8 cellular contexts compared by ENCODE assay signal in genomic region chr19:12806242-12807131, GRCh38. TPM values are rescaled to one million over a fixed set of nuclear protein-coding genes. Genes with fewer than 3 reads are reported as not detected.
A peak's percentile ranks its signal among the peaks of the same experiment; 100 is the strongest.
DNase-seq lines count a peak whose midpoint lies in the region; ATAC-seq and TF ChIP-seq lines count a peak whose summit lies in the region.

TSS of gene RNASEH2A (plus strand) at chr19:12806584. CDS start at chr19:12806674, 90 bp downstream.

- ATAC-seq in GM21367 (IDR thresholded peaks at IDR 0.05; ENCODE audit: unreplicated experiment) (peak; percentile 47), IMR-90 (ENCODE audit: low read depth) (peak; percentile 95), PC-3 (peak; percentile 88), esophagus mucosa (peak; percentile 78)
- ATAC-seq in activated T-cell treated with anti-CD3 and anti-CD28 coated beads, Interleukin-2, amount 50 U/mL, for 4 hours = peak; percentile 95

- no peaks in the 10 kb centered on the region for H4K20me1 ChIP-seq in IMR-90 (ENCODE audit: insufficient read depth, low read length)
- H4K20me1 ChIP-seq in PC-3 (ENCODE audit: low read length) = no peaks in the 10 kb centered on the region

- H3K79me2 ChIP-seq in PC-3 (ENCODE audit: low read length) = peaks cover 17% of the 10 kb centered on the region

- peaks cover 6% of the 10 kb centered on the region for H3K36me3 Mint-ChIP-seq in activated T-cell treated with anti-CD3 and anti-CD28 coated beads, Interleukin-2, amount 50 U/mL, for 4 hours (ENCODE audit: insufficient read depth)

- peak within 1 kb of the TSS; percentile 74 for H2AK5ac ChIP-seq in IMR-90 (ENCODE audit: low read depth, low read length)

- BruUV-seq in IMR-90 (replicated peaks; lab: Mats Ljungman, UMichigan) = no TSS peak
- BruUV-seq in PC-3 (replicated peaks; lab: Mats Ljungman, UMichigan) = TSS peak; percentile 70

- TF ChIP-seq POLR2A in IMR-90 (IDR thresholded peaks at IDR 0.05; ENCODE audit: low read depth, low read length) = no peak

- TF ChIP-seq RAD21 in IMR-90 (IDR thresholded peaks at IDR 0.05; ENCODE audit: low read length) = no peak

- H3K27me3 ChIP-seq in IMR-90 (ENCODE audit: control insufficient read depth, insufficient read depth, low read length) (no peaks in the 10 kb centered on the region), PC-3 (ENCODE audit: low read length) (no peaks in the 10 kb centered on the region), muscle layer of colon (ENCODE audit: control insufficient read depth in 1 of 2, insufficient read depth in 2 of 2, low read length in 2 of 2) (no peaks in the 10 kb centered on the region)

- H3K56ac ChIP-seq in IMR-90 (ENCODE audit: extremely low read depth, insufficient read depth, low read length) = no peak within 1 kb of the TSS

- H2AFZ ChIP-seq in IMR-90 (replicated peaks; ENCODE audit: low read length, poor library complexity) = peak within 1 kb of the TSS; percentile 99
- peak within 1 kb of the TSS; percentile 92 for H2AFZ ChIP-seq in PC-3 (ENCODE audit: low read length)

- peaks cover 4% of the 10 kb centered on the region for H3K36me3 ChIP-seq in IMR-90 (ENCODE audit: control insufficient read depth, insufficient read depth, low read length)
- H3K36me3 ChIP-seq in PC-3 (ENCODE audit: low read depth, low read length) = peaks cover 2% of the 10 kb centered on the region; the same call in 1 of the 2 replicates
- H3K36me3 ChIP-seq in muscle layer of colon (ENCODE audit: insufficient read depth, low read length) = peaks cover 5% of the 10 kb centered on the region

- H3K9me3 ChIP-seq in IMR-90 (ENCODE audit: control insufficient read depth, insufficient read depth, low read length) (no peaks in the 10 kb centered on the region), PC-3 (ENCODE audit: low read length) (no peaks in the 10 kb centered on the region), muscle layer of colon (ENCODE audit: low read length) (no peaks in the 10 kb centered on the region)

- 0 out of 2 replicates have a peak within 1 kb of the TSS, but pooled peaks have one; percentile 20 for H2BK20ac ChIP-seq in IMR-90 (ENCODE audit: low read depth, low read length)

- H3K4me1 Mint-ChIP-seq in activated T-cell treated with anti-CD3 and anti-CD28 coated beads, Interleukin-2, amount 50 U/mL, for 4 hours (ENCODE audit: low read depth) = peaks cover 19% of the 10 kb centered on the region

- peak; percentile 94 for DNase-seq in COLO668 (lab: John Stamatoyannopoulos, UW; ENCODE audit: unreplicated experiment)
- peak; percentile 86 for DNase-seq in IMR-90
- DNase-seq in PC-3 = peak; percentile 97
- peak; percentile 81 for DNase-seq in activated T-cell treated with anti-CD3 and anti-CD28 coated beads, Interleukin-2, amount 50 U/mL, for 4 hours
- DNase-seq in stimulated activated CD8-positive, alpha-beta memory T cell treated with anti-CD3 and anti-CD28 coated beads, Interleukin-7, amount 100 ng/mL, for 4 hours (ENCODE audit: low read depth in 2 of 2) = peak; percentile 64 to 83

- peaks cover 8 to 12% of the 10 kb centered on the region in 2 experiments; a peak in 3 of 4 replicates for H3K79me1 ChIP-seq in IMR-90 (ENCODE audit: low read depth in 1 of 2, low read length in 2 of 2)

- intact Hi-C loops in IMR-90 (cut with micrococcal nuclease) (no loop called here), PC-3 (cut with micrococcal nuclease) (no loop called here)

- 2% methylated on average over 39 of the region's 68 CpGs; no CpG with 5 or more reads in 1 of the 2 experiments for WGBS in IMR-90 (ENCODE audit: extremely low coverage in 2 of 2, insufficient read length in 1 of 2), 2 experiments

- H3K4me2 ChIP-seq in IMR-90 (ENCODE audit: low read depth, low read length) = peak within 1 kb of the TSS; percentile 89
- peak within 1 kb of the TSS; percentile 88 for H3K4me2 ChIP-seq in PC-3 (ENCODE audit: low read length)

- H3K9ac ChIP-seq in IMR-90 (ENCODE audit: low read depth, low read length) = peak within 1 kb of the TSS; percentile 66
- H3K9ac ChIP-seq in PC-3 (ENCODE audit: low read length) = peak within 1 kb of the TSS; percentile 87
- H3K9ac ChIP-seq in muscle layer of colon (ENCODE audit: low read length) = peak within 1 kb of the TSS; percentile 42

- peaks cover 9% of the 10 kb centered on the region for H3K9me1 ChIP-seq in IMR-90 (ENCODE audit: insufficient read depth, low read length)

- H3K4ac ChIP-seq in IMR-90 (ENCODE audit: low read depth, low read length) = peak within 1 kb of the TSS; percentile 76

- no peak within 1 kb of the TSS for H2BK5ac ChIP-seq in IMR-90 (ENCODE audit: low read depth, low read length, poor library complexity, severe bottlenecking)

- peak within 1 kb of the TSS; percentile 73; the same call in 1 of the 2 replicates for H3K23ac ChIP-seq in IMR-90 (ENCODE audit: low read depth, low read length)

- H3K18ac ChIP-seq in IMR-90 (ENCODE audit: low read depth, low read length) = no peak within 1 kb of the TSS

- dilution Hi-C loops in IMR-90 (cut with HindIII; ENCODE audit: low sequenced_read_pairs, unreplicated experiment) = no loop called here

- H3K4me1 ChIP-seq in IMR-90 (ENCODE audit: control insufficient read depth, insufficient read depth, low read length) (peaks cover 5% of the 10 kb centered on the region; the same call in 1 of the 2 replicates), PC-3 (ENCODE audit: insufficient read depth, low read length) (peaks cover 17% of the 10 kb centered on the region), muscle layer of colon (ENCODE audit: insufficient read depth, low read length) (peaks cover 18% of the 10 kb centered on the region)

- TF ChIP-seq CTCF in IMR-90 (conservative IDR thresholded peaks at IDR 0.05; ENCODE audit: low read depth, low read length) (no peak), PC-3 (conservative IDR thresholded peaks at IDR 0.05; ENCODE audit: low read depth, low read length) (no peak)

- in situ Hi-C loops in IMR-90 (cut with MboI; ENCODE audit: low sequenced_read_pairs) = no loop called here

- H4K91ac ChIP-seq in IMR-90 (ENCODE audit: insufficient read depth, low read depth, low read length) = peak within 1 kb of the TSS; percentile 26; the same call in 1 of the 2 replicates

- H4K5ac ChIP-seq in IMR-90 (ENCODE audit: low read depth, low read length) = peak within 1 kb of the TSS; percentile 94

- peak within 1 kb of the TSS; percentile 68; the same call in 1 of the 2 replicates for H3K14ac ChIP-seq in IMR-90 (replicated peaks; ENCODE audit: low read depth, low read length)

- H3F3A ChIP-seq in PC-3 (ENCODE audit: low read length, unreplicated experiment) = no peaks in the 10 kb centered on the region

- no peaks in the 10 kb centered on the region for H3K27me3 Mint-ChIP-seq in activated T-cell treated with anti-CD3 and anti-CD28 coated beads, Interleukin-2, amount 50 U/mL, for 4 hours (ENCODE audit: low read depth)

- CTCF ChIA-PET in IMR-90 (lab: Yijun Ruan, JAX) = interaction anchor here (0.8 kb wide), 1 partner anchor 41 kb away, joined by 4 read pairs; no protein-coding TSS in a partner anchor
- CTCF ChIA-PET in PC-3 (lab: Charles Lee) = no interaction called here

- POLR2A ChIA-PET in IMR-90 (lab: Charles Lee; ENCODE audit: unreplicated experiment) (no interaction called here), PC-3 (lab: Charles Lee; ENCODE audit: unreplicated experiment) (no interaction called here)

- H2BK120ac ChIP-seq in IMR-90 (ENCODE audit: low read depth, low read length) = peak within 1 kb of the TSS; percentile 48

- peak within 1 kb of the TSS; percentile 45 to 98 for H4K8ac ChIP-seq in IMR-90 (ENCODE audit: low read depth in 2 of 2, low read length in 2 of 2)

- H3K9me2 ChIP-seq in PC-3 (replicated peaks; ENCODE audit: low read length) = no peaks in the 10 kb centered on the region

- no peaks in the 10 kb centered on the region for H3K9me3 Mint-ChIP-seq in activated T-cell treated with anti-CD3 and anti-CD28 coated beads, Interleukin-2, amount 50 U/mL, for 4 hours

- H2BK15ac ChIP-seq in IMR-90 (ENCODE audit: low read depth, low read length) = no peak within 1 kb of the TSS

- H2AK9ac ChIP-seq in IMR-90 (replicated peaks; ENCODE audit: low read depth, low read length, poor library complexity) = peak within 1 kb of the TSS; percentile 94

- peak within 1 kb of the TSS; percentile 91 for H3K4me3 Mint-ChIP-seq in activated T-cell treated with anti-CD3 and anti-CD28 coated beads, Interleukin-2, amount 50 U/mL, for 4 hours

- H3K4me3 ChIP-seq in IMR-90 (ENCODE audit: insufficient read depth, low read depth, low read length) (peak within 1 kb of the TSS; percentile 65), PC-3 (ENCODE audit: low read length) (peak within 1 kb of the TSS; percentile 76), muscle layer of colon (ENCODE audit: low read depth in 1 of 2, low read length in 2 of 2) (peak within 1 kb of the TSS; percentile 55 to 72)

- H3K27ac ChIP-seq in IMR-90 (ENCODE audit: insufficient read depth, low read length) = peak within 1 kb of the TSS; percentile 75; the same call in 1 of the 2 replicates
- no peak within 1 kb of the TSS; the same call in 1 of the 2 replicates for H3K27ac ChIP-seq in PC-3 (ENCODE audit: low read length)
- peak within 1 kb of the TSS; percentile 67 for H3K27ac ChIP-seq in muscle layer of colon (ENCODE audit: low read depth, low read length)

TF ChIP-seq in IMR-90, 13 proteins besides CTCF, POLR2A, EP300 and RAD21:
- 0 out of 2 replicates have a peak, but pooled peaks have one; percentile 11 for TF ChIP-seq FOS (IDR thresholded peaks at IDR 0.05; ENCODE audit: low read depth, low read length)
- TF ChIP-seq MAZ (IDR thresholded peaks at IDR 0.05; ENCODE audit: borderline replicate concordance, low read depth, low read length) = no peak; the same call in 1 of the 2 replicates
- TF ChIP-seq MXI1 (IDR thresholded peaks at IDR 0.05; ENCODE audit: borderline replicate concordance, low read depth, low read length) = peak; percentile 67; the same call in 1 of the 2 replicates

RNA-seq across cellular contexts. Expression of gene RNASEH2A, which starts in this region (rescaled TPM):
- total RNA-seq in IMR-90 (2012; rRNA removed) (44.6 and 45.5 TPM in 2 replicates), PC-3 (2014; rRNA removed) (118 and 120 TPM in 2 replicates), esophagus mucosa (20.0 TPM)
- polyA plus RNA-seq in IMR-90 (2012; rRNA removed) = 34.9 and 39.4 TPM in 2 replicates
- 25.7 and 52.6 TPM in 2 replicates for polyA plus RNA-seq in IMR-90 (2012; cell fraction: cytosol; rRNA removed)
- polyA plus RNA-seq in IMR-90 (2012; cell fraction: nucleus; rRNA removed; ENCODE audit: low replicate concordance) = 20.0 and 25.4 TPM in 2 replicates
- 10 to 100 TPM; 32.3 to 42.7 (median 39.1) TPM for total RNA-seq in activated T-cell treated with anti-CD3 and anti-CD28 coated beads, Interleukin-2, amount 50 U/mL, for 4 hours
